In genomic region chr6:37174196-37174514, GRCh38 we compare ENCODE assay signal across 14 cellular contexts. TPM values are rescaled to one million over a fixed set of nuclear protein-coding genes. Genes with fewer than 3 reads are reported as not detected.
A peak's percentile ranks its signal among the peaks of the same experiment; 100 is the strongest.
DNase-seq lines count a peak whose midpoint lies in the region; ATAC-seq, FAIRE-seq and TF ChIP-seq lines count a peak whose summit lies in the region.
"Had no signal": no experiment of that assay in that cellular context is flagged by ENCODE, and none has a peak within 500 bp of the region (broad histone marks: within the 10 kb centered on the region; RNA-seq: fewer than 3 reads in every experiment).

No MANE protein-coding gene starts in this region.

- intact Hi-C loops in posterior vena cava (cut with DNase I) = loop anchor here (5.0 to 10.0 kb wide), 4 partner anchors 33 to 149 kb away; no protein-coding TSS in a partner anchor

- H4K20me1 ChIP-seq in BLaER1 treated with 17β-estradiol and CSF1 and Interleukin-3, amounts not matched to agents 10 nM and 100 nM = peaks cover 0 to 29% (median 18%) of the 10 kb centered on the region in 11 experiments; a peak in 14 of 22 replicates
- H4K20me1 ChIP-seq in astrocyte (ENCODE audit: insufficient read depth, low read length) = peaks cover 36% of the 10 kb centered on the region

- H3K27ac Mint-ChIP-seq in IgD-negative memory B cell (peak overlapping the region in 1 of 3 donors; percentile 85), astrocyte (ENCODE audit: unreplicated experiment) (no peak overlapping the region)
- peak overlapping the region; percentile 99 for H3K27ac Mint-ChIP-seq in natural killer cell treated with Interleukin-12 subunit alpha and Interleukin-12 subunit beta and Interleukin-15 and Interleukin-18, amount 100 ng/mL, for 72 hours

- no peak for FAIRE-seq in astrocyte (lab: Jason Lieb, UNC)

- H3K36me3 Mint-ChIP-seq in IgD-negative memory B cell = peaks cover 11% of the 10 kb centered on the region
- H3K36me3 Mint-ChIP-seq in astrocyte (ENCODE audit: low read depth, unreplicated experiment) = peaks cover 11% of the 10 kb centered on the region
- peaks cover 55% of the 10 kb centered on the region for H3K36me3 Mint-ChIP-seq in natural killer cell treated with Interleukin-12 subunit alpha and Interleukin-12 subunit beta and Interleukin-15 and Interleukin-18, amount 100 ng/mL, for 72 hours

- peak overlapping the region in 8 of 10 experiments; percentile 84 to 99 (median 97); a peak in 13 of 20 replicates for H3K4me3 ChIP-seq in BLaER1 treated with 17β-estradiol and CSF1 and Interleukin-3, amounts not matched to agents 10 nM and 100 nM
- H3K4me3 ChIP-seq in astrocyte (ENCODE audit: insufficient read depth, low read depth, low read length) = no peak overlapping the region
- H3K4me3 ChIP-seq: SJCRH30 had no signal

- H3K9ac ChIP-seq in BLaER1 treated with 17β-estradiol and CSF1 and Interleukin-3, amounts not matched to agents 10 nM and 100 nM = peak overlapping the region; percentile 89 to 99 (median 95); a peak in 19 of 22 replicates
- peak overlapping the region; percentile 1 for H3K9ac ChIP-seq in astrocyte (ENCODE audit: low read length)

- TF ChIP-seq CTCF in astrocyte (IDR thresholded peaks at IDR 0.05; ENCODE audit: insufficient read depth, low read depth, low read length) = no peak

- H3K27ac ChIP-seq in BLaER1 treated with 17β-estradiol and CSF1 and Interleukin-3, amounts not matched to agents 10 nM and 100 nM = peak overlapping the region; percentile 64 to 97 (median 91)
- no peak overlapping the region for H3K27ac ChIP-seq in astrocyte (ENCODE audit: low read depth, low read length)
- H3K27ac ChIP-seq: SJCRH30 had no signal

- peaks cover 44 to 71% (median 68%) of the 10 kb centered on the region in 10 experiments for H3K4me1 ChIP-seq in BLaER1 treated with 17β-estradiol and CSF1 and Interleukin-3, amounts not matched to agents 10 nM and 100 nM
- peaks cover 4% of the 10 kb centered on the region for H3K4me1 ChIP-seq in astrocyte (ENCODE audit: insufficient read depth, low read length)
- H3K4me1 ChIP-seq: SJCRH30 had no signal

- H3K9me3 ChIP-seq in BLaER1 treated with 17β-estradiol and CSF1 and Interleukin-3, amounts not matched to agents 10 nM and 100 nM (replicated peaks in 1 of 11) = peaks cover 0 to 11% (median 0%) of the 10 kb centered on the region in 11 experiments; a peak in 3 of 22 replicates
- no peaks in the 10 kb centered on the region for H3K9me3 ChIP-seq in astrocyte (ENCODE audit: insufficient read depth, low read depth, low read length)
- H3K9me3 ChIP-seq: left lung, SJCRH30 had no signal

- DNase-seq in astrocyte (ENCODE audit: low read depth) = no peak
- no peak for DNase-seq in natural killer cell treated with Interleukin-12 subunit alpha and Interleukin-12 subunit beta and Interleukin-15 and Interleukin-18, amount 100 ng/mL, for 72 hours (ENCODE audit: low spot score)
- DNase-seq in NCI-H1048 (lab: John Stamatoyannopoulos, UW) = no peak
- no peak for DNase-seq in posterior vena cava (ENCODE audit: low spot score)
- DNase-seq in CD1c-positive myeloid dendritic cell (ENCODE audit: extremely low spot score) = no peak
- DNase-seq: amygdala, glutamatergic neuron, NCI-H1436 treated with DMSO at 0.1 percent for 48 hours, SJCRH30 had no signal

- H3K27me3 ChIP-seq in BLaER1 treated with 17β-estradiol and CSF1 and Interleukin-3, amounts not matched to agents 10 nM and 100 nM = peaks cover 0 to 16% (median 6%) of the 10 kb centered on the region in 11 experiments; a peak in 10 of 22 replicates
- H3K27me3 ChIP-seq in astrocyte (ENCODE audit: insufficient read depth, low read length) = no peaks in the 10 kb centered on the region
- H3K27me3 ChIP-seq: dorsolateral prefrontal cortex, left lung, SJCRH30 had no signal

- H3K36me3 ChIP-seq in BLaER1 treated with 17β-estradiol and CSF1 and Interleukin-3, amounts not matched to agents 10 nM and 100 nM = peaks cover 26 to 66% (median 54%) of the 10 kb centered on the region in 11 experiments
- peaks cover 26% of the 10 kb centered on the region for H3K36me3 ChIP-seq in astrocyte (ENCODE audit: insufficient read depth, low read length)

- no peak for ATAC-seq in natural killer cell treated with Interleukin-12 subunit alpha and Interleukin-12 subunit beta and Interleukin-15 and Interleukin-18, amount 100 ng/mL, for 72 hours
- no peak for ATAC-seq in HG02759 (IDR thresholded peaks at IDR 0.05; ENCODE audit: unreplicated experiment)
- ATAC-seq: left lung had no signal

- H3K4me1 Mint-ChIP-seq in IgD-negative memory B cell (peaks cover 34 to 56% (median 50%) of the 10 kb centered on the region in 3 donors), astrocyte (ENCODE audit: low read depth, unreplicated experiment) (peaks cover 15% of the 10 kb centered on the region)
- peaks cover 56 to 59% of the 10 kb centered on the region in 2 donors for H3K4me1 Mint-ChIP-seq in natural killer cell treated with Interleukin-12 subunit alpha and Interleukin-12 subunit beta and Interleukin-15 and Interleukin-18, amount 100 ng/mL, for 72 hours (ENCODE audit: low read depth in 2 of 2)

- no peaks in the 10 kb centered on the region for H3K9me3 Mint-ChIP-seq in IgD-negative memory B cell
- no peaks in the 10 kb centered on the region for H3K9me3 Mint-ChIP-seq in astrocyte (ENCODE audit: unreplicated experiment)
- no peaks in the 10 kb centered on the region for H3K9me3 Mint-ChIP-seq in natural killer cell treated with Interleukin-12 subunit alpha and Interleukin-12 subunit beta and Interleukin-15 and Interleukin-18, amount 100 ng/mL, for 72 hours

- peak overlapping the region in 10 of 11 experiments; percentile 92 to 99 (median 95); a peak in 20 of 22 replicates for H3K4me2 ChIP-seq in BLaER1 treated with 17β-estradiol and CSF1 and Interleukin-3, amounts not matched to agents 10 nM and 100 nM
- no peak overlapping the region for H3K4me2 ChIP-seq in astrocyte (ENCODE audit: low read length)

- H3K4me3 Mint-ChIP-seq in IgD-negative memory B cell (peak overlapping the region in 3 of 4 donors; percentile 38 to 89 (median 44)), astrocyte (ENCODE audit: unreplicated experiment) (no peak overlapping the region)
- H3K4me3 Mint-ChIP-seq in natural killer cell treated with Interleukin-12 subunit alpha and Interleukin-12 subunit beta and Interleukin-15 and Interleukin-18, amount 100 ng/mL, for 72 hours = peak overlapping the region; percentile 98

- H3K79me2 ChIP-seq in astrocyte (ENCODE audit: insufficient read depth, low read length) = peaks cover 26% of the 10 kb centered on the region

- H3K27me3 Mint-ChIP-seq in IgD-negative memory B cell = peaks cover 2% of the 10 kb centered on the region
- no peaks in the 10 kb centered on the region for H3K27me3 Mint-ChIP-seq in astrocyte (ENCODE audit: low read depth, unreplicated experiment)
- H3K27me3 Mint-ChIP-seq in natural killer cell treated with Interleukin-12 subunit alpha and Interleukin-12 subunit beta and Interleukin-15 and Interleukin-18, amount 100 ng/mL, for 72 hours = no peaks in the 10 kb centered on the region

- no peak overlapping the region for H2AFZ ChIP-seq in astrocyte (ENCODE audit: low read depth, low read length)

RNA-seq across cellular contexts. Expression of gene PIM1, which starts 4.2 kb away (rescaled TPM):
- 31.1 TPM for polyA plus RNA-seq in IgD-negative memory B cell
- total RNA-seq in astrocyte (29.0 and 32.1 TPM in 2 replicates), posterior vena cava (10 to 100 TPM; 32.3 to 34.3 TPM)
- total RNA-seq in natural killer cell treated with Interleukin-12 subunit alpha and Interleukin-12 subunit beta and Interleukin-15 and Interleukin-18, amount 100 ng/mL, for 72 hours = 100 to 1,000 TPM; 511 to 723 TPM

Comparison
In these comparisons a context has a peak if more than half of its experiments do, and no peak if none do; other contexts are left out.
1. RNA of gene PIM1, which starts 4.2 kb away (total RNA-seq): 511 to 723 TPM in natural killer cell treated with Interleukin-12 subunit alpha and Interleukin-12 subunit beta and Interleukin-15 and Interleukin-18, amount 100 ng/mL, for 72 hours; 32.3 to 34.3 TPM in posterior vena cava and 29.0 to 32.1 TPM in astrocyte; every median in the first group is over 10 times any median in the second.